In the genomic region with DNA sequence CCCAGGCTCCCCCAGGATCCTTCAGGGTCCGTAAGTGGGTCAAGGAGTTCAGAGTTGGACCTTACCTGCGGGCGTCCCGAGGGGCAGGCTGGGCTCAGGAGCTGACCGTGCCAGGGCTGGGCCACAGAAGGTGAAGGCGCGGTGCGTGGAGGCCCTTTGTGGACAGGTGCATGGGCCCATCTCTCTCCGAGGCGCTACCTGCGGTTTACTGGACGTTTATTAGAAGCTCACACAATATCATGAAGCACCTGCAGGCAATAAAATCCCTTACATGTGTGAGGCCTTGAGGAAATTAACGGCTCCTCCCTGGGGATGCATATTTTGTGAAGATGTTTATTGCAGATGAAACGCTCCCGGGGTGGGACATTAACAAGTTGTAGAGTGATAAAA, we compare ENCODE assay signal across 2 cellular contexts.
TF ChIP-seq lines count a peak whose summit lies in the region.

No MANE protein-coding gene starts in this region.

TF ChIP-seq in GM23338, 12 proteins besides CTCF, POLR2A, EP300 and RAD21 (continues in another document):
- TF ChIP-seq, protein P1, sequence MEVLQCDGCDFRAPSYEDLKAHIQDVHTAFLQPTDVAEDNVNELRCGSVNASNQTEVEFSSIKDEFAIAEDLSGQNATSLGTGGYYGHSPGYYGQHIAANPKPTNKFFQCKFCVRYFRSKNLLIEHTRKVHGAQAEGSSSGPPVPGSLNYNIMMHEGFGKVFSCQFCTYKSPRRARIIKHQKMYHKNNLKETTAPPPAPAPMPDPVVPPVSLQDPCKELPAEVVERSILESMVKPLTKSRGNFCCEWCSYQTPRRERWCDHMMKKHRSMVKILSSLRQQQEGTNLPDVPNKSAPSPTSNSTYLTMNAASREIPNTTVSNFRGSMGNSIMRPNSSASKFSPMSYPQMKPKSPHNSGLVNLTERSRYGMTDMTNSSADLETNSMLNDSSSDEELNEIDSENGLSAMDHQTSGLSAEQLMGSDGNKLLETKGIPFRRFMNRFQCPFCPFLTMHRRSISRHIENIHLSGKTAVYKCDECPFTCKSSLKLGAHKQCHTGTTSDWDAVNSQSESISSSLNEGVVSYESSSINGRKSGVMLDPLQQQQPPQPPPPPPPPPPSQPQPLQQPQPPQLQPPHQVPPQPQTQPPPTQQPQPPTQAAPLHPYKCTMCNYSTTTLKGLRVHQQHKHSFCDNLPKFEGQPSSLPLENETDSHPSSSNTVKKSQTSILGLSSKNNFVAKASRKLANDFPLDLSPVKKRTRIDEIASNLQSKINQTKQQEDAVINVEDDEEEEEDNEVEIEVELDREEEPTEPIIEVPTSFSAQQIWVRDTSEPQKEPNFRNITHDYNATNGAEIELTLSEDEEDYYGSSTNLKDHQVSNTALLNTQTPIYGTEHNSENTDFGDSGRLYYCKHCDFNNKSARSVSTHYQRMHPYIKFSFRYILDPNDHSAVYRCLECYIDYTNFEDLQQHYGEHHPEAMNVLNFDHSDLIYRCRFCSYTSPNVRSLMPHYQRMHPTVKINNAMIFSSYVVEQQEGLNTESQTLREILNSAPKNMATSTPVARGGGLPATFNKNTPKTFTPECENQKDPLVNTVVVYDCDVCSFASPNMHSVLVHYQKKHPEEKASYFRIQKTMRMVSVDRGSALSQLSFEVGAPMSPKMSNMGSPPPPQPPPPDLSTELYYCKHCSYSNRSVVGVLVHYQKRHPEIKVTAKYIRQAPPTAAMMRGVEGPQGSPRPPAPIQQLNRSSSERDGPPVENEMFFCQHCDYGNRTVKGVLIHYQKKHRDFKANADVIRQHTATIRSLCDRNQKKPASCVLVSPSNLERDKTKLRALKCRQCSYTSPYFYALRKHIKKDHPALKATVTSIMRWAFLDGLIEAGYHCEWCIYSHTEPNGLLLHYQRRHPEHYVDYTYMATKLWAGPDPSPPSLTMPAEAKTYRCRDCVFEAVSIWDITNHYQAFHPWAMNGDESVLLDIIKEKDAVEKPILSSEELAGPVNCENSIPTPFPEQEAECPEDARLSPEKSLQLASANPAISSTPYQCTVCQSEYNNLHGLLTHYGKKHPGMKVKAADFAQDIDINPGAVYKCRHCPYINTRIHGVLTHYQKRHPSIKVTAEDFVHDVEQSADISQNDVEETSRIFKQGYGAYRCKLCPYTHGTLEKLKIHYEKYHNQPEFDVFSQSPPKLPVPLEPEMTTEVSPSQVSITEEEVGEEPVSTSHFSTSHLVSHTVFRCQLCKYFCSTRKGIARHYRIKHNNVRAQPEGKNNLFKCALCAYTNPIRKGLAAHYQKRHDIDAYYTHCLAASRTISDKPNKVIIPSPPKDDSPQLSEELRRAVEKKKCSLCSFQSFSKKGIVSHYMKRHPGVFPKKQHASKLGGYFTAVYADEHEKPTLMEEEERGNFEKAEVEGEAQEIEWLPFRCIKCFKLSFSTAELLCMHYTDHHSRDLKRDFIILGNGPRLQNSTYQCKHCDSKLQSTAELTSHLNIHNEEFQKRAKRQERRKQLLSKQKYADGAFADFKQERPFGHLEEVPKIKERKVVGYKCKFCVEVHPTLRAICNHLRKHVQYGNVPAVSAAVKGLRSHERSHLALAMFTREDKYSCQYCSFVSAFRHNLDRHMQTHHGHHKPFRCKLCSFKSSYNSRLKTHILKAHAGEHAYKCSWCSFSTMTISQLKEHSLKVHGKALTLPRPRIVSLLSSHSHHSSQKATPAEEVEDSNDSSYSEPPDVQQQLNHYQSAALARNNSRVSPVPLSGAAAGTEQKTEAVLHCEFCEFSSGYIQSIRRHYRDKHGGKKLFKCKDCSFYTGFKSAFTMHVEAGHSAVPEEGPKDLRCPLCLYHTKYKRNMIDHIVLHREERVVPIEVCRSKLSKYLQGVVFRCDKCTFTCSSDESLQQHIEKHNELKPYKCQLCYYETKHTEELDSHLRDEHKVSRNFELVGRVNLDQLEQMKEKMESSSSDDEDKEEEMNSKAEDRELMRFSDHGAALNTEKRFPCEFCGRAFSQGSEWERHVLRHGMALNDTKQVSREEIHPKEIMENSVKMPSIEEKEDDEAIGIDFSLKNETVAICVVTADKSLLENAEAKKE (CRISPR knock-in tag; IDR thresholded peaks at IDR 0.05): no peak
- TF ChIP-seq CREB1 (CRISPR knock-in tag; IDR thresholded peaks at IDR 0.05; ENCODE audit: low read depth) (no peak), NANOG (IDR thresholded peaks at IDR 0.05; ENCODE audit: borderline replicate concordance) (no peak), STAT1 (IDR thresholded peaks at IDR 0.05; ENCODE audit: unreplicated experiment) (no peak), ZNF331 (CRISPR knock-in tag; IDR thresholded peaks at IDR 0.05; ENCODE audit: low read depth) (no peak), JUNB (IDR thresholded peaks at IDR 0.05; ENCODE audit: unreplicated experiment) (no peak), EZH2phosphoT487 (IDR thresholded peaks at IDR 0.05; ENCODE audit: unreplicated experiment) (no peak), EZH2 (IDR thresholded peaks at IDR 0.05; ENCODE audit: low read depth, unreplicated experiment) (no peak)
- TF ChIP-seq, protein P2, sequence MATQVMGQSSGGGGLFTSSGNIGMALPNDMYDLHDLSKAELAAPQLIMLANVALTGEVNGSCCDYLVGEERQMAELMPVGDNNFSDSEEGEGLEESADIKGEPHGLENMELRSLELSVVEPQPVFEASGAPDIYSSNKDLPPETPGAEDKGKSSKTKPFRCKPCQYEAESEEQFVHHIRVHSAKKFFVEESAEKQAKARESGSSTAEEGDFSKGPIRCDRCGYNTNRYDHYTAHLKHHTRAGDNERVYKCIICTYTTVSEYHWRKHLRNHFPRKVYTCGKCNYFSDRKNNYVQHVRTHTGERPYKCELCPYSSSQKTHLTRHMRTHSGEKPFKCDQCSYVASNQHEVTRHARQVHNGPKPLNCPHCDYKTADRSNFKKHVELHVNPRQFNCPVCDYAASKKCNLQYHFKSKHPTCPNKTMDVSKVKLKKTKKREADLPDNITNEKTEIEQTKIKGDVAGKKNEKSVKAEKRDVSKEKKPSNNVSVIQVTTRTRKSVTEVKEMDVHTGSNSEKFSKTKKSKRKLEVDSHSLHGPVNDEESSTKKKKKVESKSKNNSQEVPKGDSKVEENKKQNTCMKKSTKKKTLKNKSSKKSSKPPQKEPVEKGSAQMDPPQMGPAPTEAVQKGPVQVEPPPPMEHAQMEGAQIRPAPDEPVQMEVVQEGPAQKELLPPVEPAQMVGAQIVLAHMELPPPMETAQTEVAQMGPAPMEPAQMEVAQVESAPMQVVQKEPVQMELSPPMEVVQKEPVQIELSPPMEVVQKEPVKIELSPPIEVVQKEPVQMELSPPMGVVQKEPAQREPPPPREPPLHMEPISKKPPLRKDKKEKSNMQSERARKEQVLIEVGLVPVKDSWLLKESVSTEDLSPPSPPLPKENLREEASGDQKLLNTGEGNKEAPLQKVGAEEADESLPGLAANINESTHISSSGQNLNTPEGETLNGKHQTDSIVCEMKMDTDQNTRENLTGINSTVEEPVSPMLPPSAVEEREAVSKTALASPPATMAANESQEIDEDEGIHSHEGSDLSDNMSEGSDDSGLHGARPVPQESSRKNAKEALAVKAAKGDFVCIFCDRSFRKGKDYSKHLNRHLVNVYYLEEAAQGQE (IDR thresholded peaks at IDR 0.05; ENCODE audit: unreplicated experiment): no peak
- TF ChIP-seq, protein P3, sequence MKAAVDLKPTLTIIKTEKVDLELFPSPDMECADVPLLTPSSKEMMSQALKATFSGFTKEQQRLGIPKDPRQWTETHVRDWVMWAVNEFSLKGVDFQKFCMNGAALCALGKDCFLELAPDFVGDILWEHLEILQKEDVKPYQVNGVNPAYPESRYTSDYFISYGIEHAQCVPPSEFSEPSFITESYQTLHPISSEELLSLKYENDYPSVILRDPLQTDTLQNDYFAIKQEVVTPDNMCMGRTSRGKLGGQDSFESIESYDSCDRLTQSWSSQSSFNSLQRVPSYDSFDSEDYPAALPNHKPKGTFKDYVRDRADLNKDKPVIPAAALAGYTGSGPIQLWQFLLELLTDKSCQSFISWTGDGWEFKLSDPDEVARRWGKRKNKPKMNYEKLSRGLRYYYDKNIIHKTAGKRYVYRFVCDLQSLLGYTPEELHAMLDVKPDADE (IDR thresholded peaks at IDR 0.05): no peak

TF ChIP-seq in H1, 55 proteins besides CTCF, POLR2A, EP300 and RAD21:
- TF ChIP-seq RFX5 (IDR thresholded peaks at IDR 0.05; ENCODE audit: borderline replicate concordance, low read depth, low read length): no peak
- TF ChIP-seq TBP (IDR thresholded peaks at IDR 0.05; ENCODE audit: low read depth, low read length): no peak
- TF ChIP-seq, protein P4, sequence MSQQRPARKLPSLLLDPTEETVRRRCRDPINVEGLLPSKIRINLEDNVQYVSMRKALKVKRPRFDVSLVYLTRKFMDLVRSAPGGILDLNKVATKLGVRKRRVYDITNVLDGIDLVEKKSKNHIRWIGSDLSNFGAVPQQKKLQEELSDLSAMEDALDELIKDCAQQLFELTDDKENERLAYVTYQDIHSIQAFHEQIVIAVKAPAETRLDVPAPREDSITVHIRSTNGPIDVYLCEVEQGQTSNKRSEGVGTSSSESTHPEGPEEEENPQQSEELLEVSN (IDR thresholded peaks at IDR 0.05): no peak
- no peak for TF ChIP-seq HDAC6 (IDR thresholded peaks at IDR 0.05; ENCODE audit: low read depth, low read length)
- no peak for TF ChIP-seq POU5F1 (IDR thresholded peaks at IDR 0.05; ENCODE audit: low read depth, low read length)
- TF ChIP-seq SIX5 (IDR thresholded peaks at IDR 0.05; ENCODE audit: low read depth, low read length): no peak
